ENCODE assay signal across 9 cellular contexts in the genomic region with DNA sequence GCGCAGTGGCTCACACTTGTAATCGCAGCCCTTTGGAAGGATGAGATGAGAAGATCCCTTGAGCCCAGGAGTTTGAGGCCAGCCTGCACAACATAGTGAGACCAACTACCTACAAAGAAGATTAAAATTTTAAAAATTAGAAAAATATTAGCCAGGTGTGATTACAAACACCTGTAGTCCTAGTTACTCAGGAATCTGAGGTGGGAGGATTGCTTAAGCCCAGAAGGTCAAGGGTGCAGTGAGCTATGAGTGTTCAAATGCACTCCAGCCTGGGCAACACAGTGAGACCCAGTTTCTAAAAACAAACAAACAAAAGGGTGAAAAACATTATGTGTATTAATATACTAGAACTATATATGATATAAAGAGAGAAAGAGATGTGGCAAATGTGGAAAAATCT. TPM values are rescaled to one million over a fixed set of nuclear protein-coding genes. Genes with fewer than 3 reads are reported as not detected.
"Had no signal": no experiment of that assay in that cellular context is flagged by ENCODE, and none has a peak within 500 bp of the region (broad histone marks: within the 10 kb centered on the region; RNA-seq: fewer than 3 reads in every experiment).

No MANE protein-coding gene starts in this region.

- H3K4me3 ChIP-seq: GM23248, GM23338, HAP-1 had no signal

- H2AFZ ChIP-seq: GM23248, GM23338 had no signal

- H3K27ac Mint-ChIP-seq: GM23338, H9, HFFc6 had no signal

- H3K4me2 ChIP-seq: GM23338 had no signal

- H3K4me1 ChIP-seq: HAP-1 had no signal

- H3K9ac ChIP-seq: GM23248 had no signal

- H3K4me3 Mint-ChIP-seq: GM23338, H9, HFFc6 had no signal

- H3K27ac ChIP-seq: GM23248 had no signal

- H3K36me3 ChIP-seq: HAP-1 had no signal

- H3K9me3 ChIP-seq: HAP-1 had no signal

- DNase-seq: GM23248, GOT3, H7, H9, HCEC 1CT, HFFc6 had no signal

- ATAC-seq: GM23338, HCT116 had no signal

- H3K9me3 Mint-ChIP-seq: HFFc6 had no signal

RNA-seq across cellular contexts. Expression of gene NKX6-1, which starts 36.8 kb away (rescaled TPM):
- total RNA-seq: H7, HFFc6 had no signal
- polyA plus RNA-seq: GM23248, GM23338 had no signal

RNA-seq across cellular contexts. Expression of gene CDS1, which starts 47.0 kb away (rescaled TPM):
- total RNA-seq: GM23248 had no signal
